ENCODE assay signal across 8 cellular contexts in genomic region chr17:82859431-82860403, GRCh38. TPM values are rescaled to one million over a fixed set of nuclear protein-coding genes. Genes with fewer than 3 reads are reported as not detected.
A peak's percentile ranks its signal among the peaks of the same experiment; 100 is the strongest.
DNase-seq lines count a peak whose midpoint lies in the region; ATAC-seq, FAIRE-seq and TF ChIP-seq lines count a peak whose summit lies in the region.

No MANE protein-coding gene starts in this region.

- intact Hi-C loops in posterior vena cava (cut with DNase I): no loop called here

- H3K4me3 ChIP-seq in fibroblast of the aortic adventitia (ENCODE audit: low read depth, low read length): no peak overlapping the region

- ATAC-seq in GM21381 (IDR thresholded peaks at IDR 0.05; ENCODE audit: unreplicated experiment): no peak
- ATAC-seq in HG03342 (IDR thresholded peaks at IDR 0.05; ENCODE audit: unreplicated experiment): no peak

- FAIRE-seq in GM19239 (lab: Jason Lieb, UNC): peak; percentile 37

- TF ChIP-seq CTCF in fibroblast of the aortic adventitia (IDR thresholded peaks at IDR 0.05; ENCODE audit: insufficient read depth, low read length): no peak

- peak; percentile 59 for DNase-seq in GM19239 (ENCODE audit: insufficient read length, low spot score)
- DNase-seq in NOMO-1 treated with dmso at 0.1 percent for 144 hours (lab: John Stamatoyannopoulos, UW; ENCODE audit: unreplicated experiment): peak; percentile 73
- DNase-seq in activated T-helper 1 cell treated with anti-CD3 and anti-CD28 coated beads, Interleukin-2, amount 50 U/mL, for 16 hours (ENCODE audit: low read depth in 1 of 2, low spot score in 1 of 2): peak; percentile 22 to 37
- peak; percentile 21 for DNase-seq in fibroblast of the aortic adventitia (ENCODE audit: low read depth)
- DNase-seq in posterior vena cava (ENCODE audit: low spot score): peak; percentile 84
- DNase-seq in SIG-M5 (lab: John Stamatoyannopoulos, UW): no peak

RNA-seq across cellular contexts. Expression of gene ZNF750, which starts 19.9 kb away (rescaled TPM):
- 0.16 TPM in 1 of 2 replicates, not detected in the other for total RNA-seq in fibroblast of the aortic adventitia (ENCODE audit: low replicate concordance)
- not detected for total RNA-seq in posterior vena cava
